ENCODE assay signal across 8 cellular contexts in the genomic region with DNA sequence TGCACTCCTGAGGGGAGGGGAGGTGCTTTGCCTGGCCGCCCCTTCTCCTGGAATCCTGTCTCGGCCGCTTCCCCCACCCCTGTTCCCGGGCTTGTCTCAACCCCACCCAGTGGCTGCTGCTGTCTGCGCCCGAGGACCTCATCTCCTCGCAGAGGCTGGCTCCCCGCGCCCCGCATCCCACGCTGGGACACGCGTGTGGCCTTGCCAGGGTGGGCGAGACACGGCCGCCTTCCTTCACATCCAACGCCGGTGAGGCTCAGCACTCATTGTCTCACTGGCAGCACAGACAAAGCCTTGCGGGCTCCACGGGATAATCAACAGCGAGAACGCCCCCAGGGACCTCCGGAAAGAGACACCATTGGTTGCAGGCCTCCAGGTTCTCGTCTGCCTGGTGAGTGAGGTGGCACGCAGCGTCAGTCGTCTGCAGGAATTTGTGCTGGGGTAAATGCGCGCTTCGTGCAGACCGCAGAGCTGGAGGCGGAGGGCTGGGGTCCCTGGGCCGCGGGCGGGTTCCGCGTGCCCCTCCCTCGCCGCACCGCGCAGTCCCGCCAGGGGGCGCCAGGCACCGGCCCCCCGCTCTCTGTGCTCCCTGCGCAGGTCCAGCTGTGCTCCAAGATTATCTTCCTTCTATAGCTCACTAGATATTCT. TPM values are rescaled to one million over a fixed set of nuclear protein-coding genes. Genes with fewer than 3 reads are reported as not detected.
DNase-seq lines count a peak whose midpoint lies in the region; ATAC-seq and TF ChIP-seq lines count a peak whose summit lies in the region.

No MANE protein-coding gene starts in this region.

- H3K4me1 ChIP-seq in suprapubic skin: peaks cover 10% of the 10 kb centered on the region
- no peaks in the 10 kb centered on the region for H3K4me1 ChIP-seq in effector memory CD4-positive, alpha-beta T cell (ENCODE audit: control insufficient read depth, insufficient read depth, low read length, poor library complexity, severe bottlenecking)

- H3K36me3 ChIP-seq in H7 (replicated peaks; ENCODE audit: control insufficient read depth, insufficient read depth, low read length): no peaks in the 10 kb centered on the region
- no peaks in the 10 kb centered on the region for H3K36me3 ChIP-seq in suprapubic skin
- H3K36me3 ChIP-seq in effector memory CD4-positive, alpha-beta T cell (ENCODE audit: control insufficient read depth, insufficient read depth, low read length): no peaks in the 10 kb centered on the region

- peak; percentile 62 for TF ChIP-seq CTCF in AG04450 (IDR thresholded peaks at IDR 0.05; ENCODE audit: low read depth, low read length)
- TF ChIP-seq CTCF in suprapubic skin (IDR thresholded peaks at IDR 0.05): peak in 1 of 2 donors; percentile 68

- CTCF ChIA-PET in AG04450 (lab: Charles Lee): interaction anchor here (0.5 to 2.5 kb wide), 20 partner anchors 8 to 218 kb away, joined by 3 to 16 read pairs (median 6); partner anchors contain the start of genes CCDC177 and SRSF5

- 20% methylated on average over 20 of the region's 46 CpGs for WGBS in suprapubic skin

- H3K36me3 Mint-ChIP-seq in activated naive CD8-positive, alpha-beta T cell treated with anti-CD3 and anti-CD28 coated beads for 36 hours: no peaks in the 10 kb centered on the region

- POLR2A ChIA-PET in AG04450 (lab: Yijun Ruan, JAX): no interaction called here

- no peak overlapping the region for H3K27ac Mint-ChIP-seq in activated naive CD8-positive, alpha-beta T cell treated with anti-CD3 and anti-CD28 coated beads for 36 hours

- H3K9me3 ChIP-seq in AG04450 (ENCODE audit: control insufficient read depth, insufficient read depth, low read length): no peaks in the 10 kb centered on the region; the same call in 1 of the 2 replicates
- H3K9me3 ChIP-seq in suprapubic skin: no peaks in the 10 kb centered on the region
- no peaks in the 10 kb centered on the region for H3K9me3 ChIP-seq in effector memory CD4-positive, alpha-beta T cell (ENCODE audit: control insufficient read depth, low read length)

- H3K27ac ChIP-seq in AG04450 (ENCODE audit: low read depth, low read length) (no peak overlapping the region), suprapubic skin (no peak overlapping the region)
- no peak overlapping the region for H3K27ac ChIP-seq in effector memory CD4-positive, alpha-beta T cell (ENCODE audit: insufficient read depth, low read length, poor library complexity, severe bottlenecking)

- no peaks in the 10 kb centered on the region for H3K9me3 Mint-ChIP-seq in activated naive CD8-positive, alpha-beta T cell treated with anti-CD3 and anti-CD28 coated beads for 36 hours

- H3K4me1 Mint-ChIP-seq in activated naive CD8-positive, alpha-beta T cell treated with anti-CD3 and anti-CD28 coated beads for 36 hours: peaks cover 8% of the 10 kb centered on the region

- H3K4me3 ChIP-seq in AG04450 (ENCODE audit: low read depth, low read length) (no peak overlapping the region), H7 (ENCODE audit: insufficient read depth, low read depth, low read length) (peak overlapping the region; percentile 41), suprapubic skin (peak overlapping the region; percentile 25)
- H3K4me3 ChIP-seq in effector memory CD4-positive, alpha-beta T cell (ENCODE audit: insufficient read depth, low read depth, low read length, poor library complexity, severe bottlenecking): no peak overlapping the region

- TF ChIP-seq POLR2A in suprapubic skin (IDR thresholded peaks at IDR 0.05): no peak

- H3K27me3 Mint-ChIP-seq in activated naive CD8-positive, alpha-beta T cell treated with anti-CD3 and anti-CD28 coated beads for 36 hours: peaks cover 46% of the 10 kb centered on the region

- no peak for DNase-seq in AG04450 (ENCODE audit: low read depth, low spot score)
- DNase-seq in H7: peak; percentile 96
- peak; percentile 37 for DNase-seq in activated naive CD8-positive, alpha-beta T cell treated with anti-CD3 and anti-CD28 coated beads for 36 hours
- DNase-seq in iPS DF 19.7 (ENCODE audit: low read depth, low spot score): peak; percentile 63
- DNase-seq in suprapubic skin (ENCODE audit: low spot score in 2 of 2): no peak
- DNase-seq in effector memory CD4-positive, alpha-beta T cell: no peak
- DNase-seq in inferior parietal cortex (ENCODE audit: extremely low spot score): no peak

- H3K27me3 ChIP-seq in AG04450 (ENCODE audit: control insufficient read depth, insufficient read depth, low read length) (peaks cover 15% of the 10 kb centered on the region), H7 (ENCODE audit: control insufficient read depth, insufficient read depth, low read length) (no peaks in the 10 kb centered on the region; the same call in 1 of the 2 replicates), suprapubic skin (peaks cover 53% of the 10 kb centered on the region)
- H3K27me3 ChIP-seq in effector memory CD4-positive, alpha-beta T cell (replicated peaks; ENCODE audit: control insufficient read depth, insufficient read depth, low read length, poor library complexity, severe bottlenecking): peaks cover 12% of the 10 kb centered on the region

- no peak for TF ChIP-seq EP300 in suprapubic skin (IDR thresholded peaks at IDR 0.05)

- no peak for ATAC-seq in GM21717 (IDR thresholded peaks at IDR 0.05; ENCODE audit: unreplicated experiment)

- H3K4me3 Mint-ChIP-seq in activated naive CD8-positive, alpha-beta T cell treated with anti-CD3 and anti-CD28 coated beads for 36 hours: no peak overlapping the region

RNA-seq across cellular contexts. Expression of gene CCDC177, which starts 26.8 kb away (rescaled TPM):
- polyA plus RNA-seq in AG04450 (2011; rRNA removed): not detected in 2 replicates
- polyA minus RNA-seq in AG04450 (2011; rRNA and poly(A)+ RNA removed): 0.05 TPM in 1 of 2 replicates, not detected in the other
- 0.04 and 0.17 TPM in 2 replicates for total RNA-seq in H7 (2014; rRNA removed; shearing (Covaris generic))
- not detected for total RNA-seq in activated naive CD8-positive, alpha-beta T cell treated with anti-CD3 and anti-CD28 coated beads for 36 hours
- total RNA-seq in suprapubic skin: under 1 TPM in 2 of 4 donors, not detected in 2; 0.13 to 0.34 TPM

Comparison
In these comparisons a context has a peak if more than half of its experiments do, and no peak if none do; other contexts are left out.
1. DNase-seq: peak in H7 (single experiment), activated naive CD8-positive, alpha-beta T cell treated with anti-CD3 and anti-CD28 coated beads for 36 hours (single experiment) and iPS DF 19.7 (single experiment); none in AG04450 (single experiment), suprapubic skin (0 of 2), effector memory CD4-positive, alpha-beta T cell (0 of 3) and inferior parietal cortex (single experiment).
2. H3K4me3 ChIP-seq: peak in H7 (single experiment) and suprapubic skin (single experiment); none in AG04450 (single experiment) and effector memory CD4-positive, alpha-beta T cell (single experiment).